2 cellular contexts compared by ENCODE assay signal in genomic region chr16:89307421-89307805, GRCh38.
TF ChIP-seq lines count a peak whose summit lies in the region.

No MANE protein-coding gene starts in this region.

TF ChIP-seq in IMR-90, 13 proteins besides CTCF, POLR2A, EP300 and RAD21:
- no peak for TF ChIP-seq USF2 (IDR thresholded peaks at IDR 0.05; ENCODE audit: low read depth, low read length)
- no peak for TF ChIP-seq CEBPB (IDR thresholded peaks at IDR 0.05; ENCODE audit: low read depth, low read length)
- no peak for TF ChIP-seq MAZ (IDR thresholded peaks at IDR 0.05; ENCODE audit: borderline replicate concordance, low read depth, low read length)
TF ChIP-seq in IMR-90: peak in this region for 0.

TF ChIP-seq in H1, 55 proteins besides CTCF, POLR2A, EP300 and RAD21:
- TF ChIP-seq TAF7 (optimal IDR thresholded peaks at IDR 0.05; ENCODE audit: borderline replicate concordance, low read depth, low read length) (no peak), KDM4A (IDR thresholded peaks at IDR 0.05; ENCODE audit: low read depth, low read length, severe bottlenecking) (no peak), RFX5 (IDR thresholded peaks at IDR 0.05; ENCODE audit: borderline replicate concordance, low read depth, low read length) (no peak), PHF8 (conservative IDR thresholded peaks at IDR 0.05; ENCODE audit: low read depth, low read length) (no peak), MAX (IDR thresholded peaks at IDR 0.05) (no peak), SP1 (IDR thresholded peaks at IDR 0.05; ENCODE audit: low read depth, low read length) (no peak), CHD2 (IDR thresholded peaks at IDR 0.05; ENCODE audit: low read length) (no peak), EGR1 (IDR thresholded peaks at IDR 0.05; ENCODE audit: borderline replicate concordance, low read depth, low read length) (no peak), ATF2 (IDR thresholded peaks at IDR 0.05; ENCODE audit: low read length) (no peak), CREB1 (IDR thresholded peaks at IDR 0.05) (no peak), CHD1 (IDR thresholded peaks at IDR 0.05; ENCODE audit: low read depth, low read length) (no peak), EZH2 (IDR thresholded peaks at IDR 0.05; ENCODE audit: low read depth, low read length, severe bottlenecking) (no peak), SIRT6 (IDR thresholded peaks at IDR 0.05; ENCODE audit: low read length) (no peak), SP2 (IDR thresholded peaks at IDR 0.05; ENCODE audit: low read length) (no peak), POU5F1 (IDR thresholded peaks at IDR 0.05; ENCODE audit: low read depth, low read length) (no peak)
